34 cellular contexts compared by ENCODE assay signal in genomic region chr2:27506587-27506986, GRCh38. TPM values are rescaled to one million over a fixed set of nuclear protein-coding genes. Genes with fewer than 3 reads are reported as not detected.
"Had no signal": no experiment of that assay in that cellular context is flagged by ENCODE, and none has a peak within 500 bp of the region (broad histone marks: within the 10 kb centered on the region; RNA-seq: fewer than 3 reads in every experiment).

No MANE protein-coding gene starts in this region.

- H3K9me3 Mint-ChIP-seq: activated B cell treated with CpG ODN at 0.5 μM for 24 hours; activated CD8-positive, alpha-beta T cell treated with anti-CD3 and anti-CD28 coated beads for 36 hours; activated naive CD4-positive, alpha-beta T cell treated with anti-CD3 and anti-CD28 coated beads for 36 hours; activated naive CD4-positive, alpha-beta T cell treated with anti-CD3 and anti-CD28 coated beads, Interleukin-2, amount 50 U/mL, for 24 hours; activated naive CD8-positive, alpha-beta T cell treated with anti-CD3 and anti-CD28 coated beads for 36 hours; activated naive CD8-positive, alpha-beta T cell treated with anti-CD3 and anti-CD28 coated beads, Interleukin-2, amount 50 U/mL, for 24 hours; activated T-cell treated with anti-CD3 and anti-CD28 coated beads, Interleukin-2, amount 50 U/mL, for 4 hours; activated T-helper 1 cell treated with anti-CD3 and anti-CD28 coated beads, Interleukin-12 subunit alpha, Interleukin-12 subunit beta, Interleukin-2, Interleukin-4 antibody, amounts not matched to agents 30 ng/mL and 10 ng/mL and 1 ng/mL, durations not matched to agents 14 hours and 24 hours and 36 hours; activated T-helper 2 cell treated with anti-CD3 and anti-CD28 coated beads, Interferon-gamma antibody, Interleukin-2, Interleukin-4, amounts not matched to agents 10 μg/mL and 5 μg/mL and 100 μg/mL, durations not matched to agents 14 hours and 24 hours and 36 hours; T-helper 2 cell treated with Interferon-gamma antibody and Interleukin-4, amounts not matched to agents 5 μg/mL and 100 μg/mL, for 36 hours had no signal

- H3K9me3 ChIP-seq: adrenal gland, body of pancreas, colonic mucosa had no signal

- H3K4me3 Mint-ChIP-seq: activated B cell treated with CpG ODN at 0.5 μM for 24 hours; activated CD8-positive, alpha-beta T cell treated with anti-CD3 and anti-CD28 coated beads for 36 hours; activated naive CD4-positive, alpha-beta T cell treated with anti-CD3 and anti-CD28 coated beads for 36 hours; activated naive CD4-positive, alpha-beta T cell treated with anti-CD3 and anti-CD28 coated beads, Interleukin-2, amount 50 U/mL, for 24 hours; activated naive CD8-positive, alpha-beta T cell treated with anti-CD3 and anti-CD28 coated beads for 36 hours; activated naive CD8-positive, alpha-beta T cell treated with anti-CD3 and anti-CD28 coated beads, Interleukin-2, amount 50 U/mL, for 24 hours; activated T-cell treated with anti-CD3 and anti-CD28 coated beads, Interleukin-2, amount 50 U/mL, for 4 hours; activated T-helper 1 cell treated with anti-CD3 and anti-CD28 coated beads, Interleukin-12 subunit alpha, Interleukin-12 subunit beta, Interleukin-2, Interleukin-4 antibody, amounts not matched to agents 30 ng/mL and 10 ng/mL and 1 ng/mL, durations not matched to agents 14 hours and 24 hours and 36 hours; T-helper 17 cell; T-helper 2 cell treated with Interferon-gamma antibody and Interleukin-4, amounts not matched to agents 5 μg/mL and 100 μg/mL, for 36 hours had no signal

- H3K27me3 ChIP-seq: adrenal gland, colonic mucosa had no signal

- H3K27ac Mint-ChIP-seq: activated B cell treated with CpG ODN at 0.5 μM for 24 hours; activated CD8-positive, alpha-beta T cell treated with anti-CD3 and anti-CD28 coated beads for 36 hours; activated naive CD4-positive, alpha-beta T cell treated with anti-CD3 and anti-CD28 coated beads for 36 hours; activated naive CD4-positive, alpha-beta T cell treated with anti-CD3 and anti-CD28 coated beads, Interleukin-2, amount 50 U/mL, for 24 hours; activated naive CD8-positive, alpha-beta T cell treated with anti-CD3 and anti-CD28 coated beads for 36 hours; activated naive CD8-positive, alpha-beta T cell treated with anti-CD3 and anti-CD28 coated beads, Interleukin-2, amount 50 U/mL, for 24 hours; activated T-helper 1 cell treated with anti-CD3 and anti-CD28 coated beads, Interleukin-12 subunit alpha, Interleukin-12 subunit beta, Interleukin-2, Interleukin-4 antibody, amounts not matched to agents 30 ng/mL and 10 ng/mL and 1 ng/mL, durations not matched to agents 14 hours and 24 hours and 36 hours; activated T-helper 2 cell treated with anti-CD3 and anti-CD28 coated beads, Interferon-gamma antibody, Interleukin-2, Interleukin-4, amounts not matched to agents 10 μg/mL and 5 μg/mL and 100 μg/mL, durations not matched to agents 14 hours and 24 hours and 36 hours; T-helper 17 cell; T-helper 2 cell treated with Interferon-gamma antibody and Interleukin-4, amounts not matched to agents 5 μg/mL and 100 μg/mL, for 36 hours had no signal

- FAIRE-seq: endometrium, frontal cortex had no signal

- H3K4me1 ChIP-seq: adrenal gland, body of pancreas, colonic mucosa had no signal

- H3K36me3 ChIP-seq: adrenal gland, cardiac muscle cell, colonic mucosa, WERI-Rb-1 had no signal

- DNase-seq: activated B cell treated with CpG ODN at 0.5 μM for 24 hours; activated CD4-positive, alpha-beta T cell treated with anti-CD3 and anti-CD28 coated beads for 48 hours; activated CD4-positive, alpha-beta T cell treated with anti-CD3 and anti-CD28 coated beads, Interleukin-2, amount 50 U/mL, for 1 hour; activated CD4-positive, alpha-beta T cell treated with anti-CD3 and anti-CD28 coated beads, Interleukin-2, amount 50 U/mL, for 48 hours; activated CD8-positive, alpha-beta memory T cell treated with anti-CD3 and anti-CD28 coated beads for 24 hours; activated CD8-positive, alpha-beta T cell treated with anti-CD3 and anti-CD28 coated beads for 36 hours; activated effector memory CD4-positive, alpha-beta T cell treated with anti-CD3 and anti-CD28 coated beads, Interleukin-2, amount 50 U/mL, for 16 hours; activated naive CD4-positive, alpha-beta T cell treated with anti-CD3 and anti-CD28 coated beads for 36 hours; activated naive CD8-positive, alpha-beta T cell treated with anti-CD3 and anti-CD28 coated beads for 36 hours; activated naive CD8-positive, alpha-beta T cell treated with anti-CD3 and anti-CD28 coated beads, Interleukin-2, amount 50 U/mL, for 24 hours; activated T-cell treated with anti-CD3 and anti-CD28 coated beads, Interleukin-2, amount 50 U/mL, for 4 hours; adrenal gland; amygdala; aorta; body of pancreas; central memory CD4-positive, alpha-beta T cell; cerebellar nuclear complex; colonic mucosa; effector CD8-positive, alpha-beta T cell; foreskin fibroblast; head of caudate nucleus; T-helper 1 cell; T-helper 17 cell; T1000; WERI-Rb-1 had no signal

- H3K27ac ChIP-seq: adrenal gland, body of pancreas, cardiac muscle cell, colonic mucosa, WERI-Rb-1 had no signal

- H3K27me3 Mint-ChIP-seq: activated CD8-positive, alpha-beta T cell treated with anti-CD3 and anti-CD28 coated beads for 36 hours; activated naive CD8-positive, alpha-beta T cell treated with anti-CD3 and anti-CD28 coated beads for 36 hours had no signal

- H3K4me1 Mint-ChIP-seq: activated B cell treated with CpG ODN at 0.5 μM for 24 hours; activated naive CD4-positive, alpha-beta T cell treated with anti-CD3 and anti-CD28 coated beads, Interleukin-2, amount 50 U/mL, for 24 hours; activated naive CD8-positive, alpha-beta T cell treated with anti-CD3 and anti-CD28 coated beads for 36 hours; activated naive CD8-positive, alpha-beta T cell treated with anti-CD3 and anti-CD28 coated beads, Interleukin-2, amount 50 U/mL, for 24 hours; T-helper 17 cell had no signal

- H3K4me3 ChIP-seq: adrenal gland, body of pancreas, cardiac muscle cell, colonic mucosa had no signal

- H3K36me3 Mint-ChIP-seq: activated naive CD4-positive, alpha-beta T cell treated with anti-CD3 and anti-CD28 coated beads, Interleukin-2, amount 50 U/mL, for 24 hours; activated naive CD8-positive, alpha-beta T cell treated with anti-CD3 and anti-CD28 coated beads for 36 hours had no signal

- ATAC-seq: activated CD4-positive, CD25-positive, alpha-beta regulatory T cell treated with anti-CD3 and anti-CD28 coated beads, Interleukin-2, amount 50 U/mL, for 24 hours; activated CD8-positive, alpha-beta T cell treated with anti-CD3 and anti-CD28 coated beads for 36 hours; activated naive CD8-positive, alpha-beta T cell treated with anti-CD3 and anti-CD28 coated beads, Interleukin-2, amount 50 U/mL, for 24 hours; activated T-cell treated with anti-CD3 and anti-CD28 coated beads, Interleukin-2, amount 50 U/mL, for 4 hours; body of pancreas; esophagus mucosa; T-helper 17 cell had no signal

RNA-seq across cellular contexts. Expression of gene GCKR, which starts 9.9 kb away (rescaled TPM):
- total RNA-seq: activated B cell treated with CpG ODN at 0.5 μM for 24 hours; activated CD8-positive, alpha-beta T cell treated with anti-CD3 and anti-CD28 coated beads for 36 hours; activated naive CD4-positive, alpha-beta T cell treated with anti-CD3 and anti-CD28 coated beads for 36 hours; activated naive CD8-positive, alpha-beta T cell treated with anti-CD3 and anti-CD28 coated beads for 36 hours; activated T-cell treated with anti-CD3 and anti-CD28 coated beads, Interleukin-2, amount 50 U/mL, for 4 hours; activated T-helper 1 cell treated with anti-CD3 and anti-CD28 coated beads, Interleukin-12 subunit alpha, Interleukin-12 subunit beta, Interleukin-2, Interleukin-4 antibody, amounts not matched to agents 30 ng/mL and 10 ng/mL and 1 ng/mL, durations not matched to agents 14 hours and 24 hours and 36 hours; activated T-helper 2 cell treated with anti-CD3 and anti-CD28 coated beads, Interferon-gamma antibody, Interleukin-2, Interleukin-4, amounts not matched to agents 10 μg/mL and 5 μg/mL and 100 μg/mL, durations not matched to agents 14 hours and 24 hours and 36 hours; cardiac muscle cell; T-helper 17 cell had no signal
- polyA plus RNA-seq: cardiac muscle cell had no signal

RNA-seq across cellular contexts. Expression of gene FNDC4, which starts 11.6 kb away (rescaled TPM):
- total RNA-seq: activated B cell treated with CpG ODN at 0.5 μM for 24 hours; activated CD8-positive, alpha-beta T cell treated with anti-CD3 and anti-CD28 coated beads for 36 hours; activated naive CD4-positive, alpha-beta T cell treated with anti-CD3 and anti-CD28 coated beads for 36 hours; activated naive CD8-positive, alpha-beta T cell treated with anti-CD3 and anti-CD28 coated beads for 36 hours; T-helper 17 cell had no signal
